Comparison of ENCODE assay signal across 2 cellular contexts in genomic region chr11:5655474-5655873, GRCh38.
TF ChIP-seq lines count a peak whose summit lies in the region.

No MANE protein-coding gene starts in this region.

TF ChIP-seq in HepG2, 621 proteins besides CTCF, POLR2A, EP300 and RAD21:
- TF ChIP-seq, protein P1, sequence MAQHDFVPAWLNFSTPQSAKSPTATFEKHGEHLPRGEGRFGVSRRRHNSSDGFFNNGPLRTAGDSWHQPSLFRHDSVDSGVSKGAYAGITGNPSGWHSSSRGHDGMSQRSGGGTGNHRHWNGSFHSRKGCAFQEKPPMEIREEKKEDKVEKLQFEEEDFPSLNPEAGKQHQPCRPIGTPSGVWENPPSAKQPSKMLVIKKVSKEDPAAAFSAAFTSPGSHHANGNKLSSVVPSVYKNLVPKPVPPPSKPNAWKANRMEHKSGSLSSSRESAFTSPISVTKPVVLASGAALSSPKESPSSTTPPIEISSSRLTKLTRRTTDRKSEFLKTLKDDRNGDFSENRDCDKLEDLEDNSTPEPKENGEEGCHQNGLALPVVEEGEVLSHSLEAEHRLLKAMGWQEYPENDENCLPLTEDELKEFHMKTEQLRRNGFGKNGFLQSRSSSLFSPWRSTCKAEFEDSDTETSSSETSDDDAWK (CRISPR knock-in tag; IDR thresholded peaks at IDR 0.05): no peak
- TF ChIP-seq CREB1 (IDR thresholded peaks at IDR 0.05) (peak; percentile 80), CREB1 (CRISPR knock-in tag; IDR thresholded peaks at IDR 0.05) (no peak), ATF7 (IDR thresholded peaks at IDR 0.05) (peak; percentile 71), ATF7 (CRISPR knock-in tag; IDR thresholded peaks at IDR 0.05) (no peak)

TF ChIP-seq in K562, 482 proteins besides CTCF, POLR2A, EP300 and RAD21:
- TF ChIP-seq CREM (IDR thresholded peaks at IDR 0.05; ENCODE audit: low read depth): no peak
- no peak for TF ChIP-seq CBX3 (IDR thresholded peaks at IDR 0.05; ENCODE audit: borderline replicate concordance in 1 of 2, low read length in 2 of 2)
- TF ChIP-seq, protein P2, sequence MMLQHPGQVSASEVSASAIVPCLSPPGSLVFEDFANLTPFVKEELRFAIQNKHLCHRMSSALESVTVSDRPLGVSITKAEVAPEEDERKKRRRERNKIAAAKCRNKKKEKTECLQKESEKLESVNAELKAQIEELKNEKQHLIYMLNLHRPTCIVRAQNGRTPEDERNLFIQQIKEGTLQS (IDR thresholded peaks at IDR 0.05): peak; percentile 55
- TF ChIP-seq, protein P2 (CRISPR knock-in tag; conservative IDR thresholded peaks at IDR 0.05): no peak
- TF ChIP-seq ATF1 (CRISPR knock-in tag; IDR thresholded peaks at IDR 0.05): no peak
- TF ChIP-seq ATF1 (tag; IDR thresholded peaks at IDR 0.05): 0 out of 2 replicates have a peak, but pooled peaks have one; percentile 39
- no peak for TF ChIP-seq CHD1 (IDR thresholded peaks at IDR 0.05; ENCODE audit: low read length)
- no peak for TF ChIP-seq MIER1 (IDR thresholded peaks at IDR 0.05; ENCODE audit: low read depth)
- no peak for TF ChIP-seq HOMEZ (CRISPR knock-in tag; IDR thresholded peaks at IDR 0.05)
- no peak for TF ChIP-seq HLTF (IDR thresholded peaks at IDR 0.05)
- no peak for TF ChIP-seq MAFK (IDR thresholded peaks at IDR 0.05; ENCODE audit: low read length)
- TF ChIP-seq ATF7 (IDR thresholded peaks at IDR 0.05): peak; percentile 32; the same call in 1 of the 2 replicates
